12 cellular contexts compared by ENCODE assay signal in the genomic region with DNA sequence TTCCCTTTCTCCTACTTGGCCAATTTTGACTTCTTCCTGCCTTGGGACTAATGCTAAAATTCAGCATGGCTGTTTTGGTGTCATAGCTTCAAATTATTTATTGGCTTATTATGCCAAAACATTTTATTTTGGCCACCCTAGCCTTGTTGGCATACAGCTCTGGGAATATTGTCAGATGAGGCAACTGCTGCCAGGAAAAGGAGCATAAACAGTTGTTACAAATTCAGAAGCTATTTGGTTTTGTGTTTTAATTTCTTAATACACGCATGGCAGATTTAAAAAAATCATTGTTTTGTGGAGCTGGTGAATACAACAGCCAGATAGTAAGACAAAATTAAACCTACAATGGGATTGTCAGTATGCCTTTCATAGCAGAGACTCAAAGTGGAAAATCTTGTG.
DNase-seq lines count a peak whose midpoint lies in the region; ATAC-seq, FAIRE-seq and TF ChIP-seq lines count a peak whose summit lies in the region.
"Had no signal": no experiment of that assay in that cellular context is flagged by ENCODE, and none has a peak within 500 bp of the region (broad histone marks: within the 10 kb centered on the region; RNA-seq: fewer than 3 reads in every experiment).

No MANE protein-coding gene starts in this region.

- no peak overlapping the region for H3K4ac ChIP-seq in H1 (replicated peaks; ENCODE audit: insufficient read length, low read depth, low read length)

- no peaks in the 10 kb centered on the region for H3K79me2 ChIP-seq in H1 (ENCODE audit: control insufficient read depth in 1 of 2, insufficient read depth in 2 of 2, low read length in 2 of 2)

- H3K23me2 ChIP-seq in H1 (ENCODE audit: low read depth, low read length), result no peaks in the 10 kb centered on the region

- no peaks in the 10 kb centered on the region for H3K27me3 ChIP-seq in heart right ventricle
- no peaks in the 10 kb centered on the region for H3K27me3 ChIP-seq in H1 (replicated peaks in 1 of 4; ENCODE audit: control insufficient read depth in 3 of 4, extremely low read depth in 1 of 4, insufficient read depth in 3 of 4, low read length in 3 of 4)

- no peaks in the 10 kb centered on the region for H3K27me3 Mint-ChIP-seq in mesothelial cell of epicardium (ENCODE audit: low read depth)
- peaks cover 12% of the 10 kb centered on the region for H3K27me3 Mint-ChIP-seq in activated CD4-positive, alpha-beta memory T cell treated with anti-CD3 and anti-CD28 coated beads for 36 hours

- no peak overlapping the region for H4K8ac ChIP-seq in H1 (ENCODE audit: extremely low read depth, insufficient read depth, low read length)

- H3K79me1 ChIP-seq in H1 (ENCODE audit: low read depth, low read length), result no peaks in the 10 kb centered on the region

- no peak overlapping the region for H2AK5ac ChIP-seq in H1 (ENCODE audit: low read depth, low read length)

- H2BK120ac ChIP-seq in H1 (replicated peaks; ENCODE audit: low read depth, low read length), result peak overlapping the region; percentile 96

- H3K14ac ChIP-seq in H1 (ENCODE audit: insufficient read length), result no peak overlapping the region

- H3K4me3 ChIP-seq in heart right ventricle (no peak overlapping the region), H1 (ENCODE audit: extremely low read depth in 1 of 4, insufficient read depth in 2 of 4, low read depth in 3 of 4, low read length in 4 of 4) (no peak overlapping the region)

- FAIRE-seq in H1 (lab: Jason Lieb, UNC), result no peak
- FAIRE-seq: A204.1 had no signal

- H4K20me1 ChIP-seq in H1 (replicated peaks in 1 of 2; ENCODE audit: control insufficient read depth in 1 of 2, insufficient read depth in 2 of 2, low read length in 2 of 2), result no peaks in the 10 kb centered on the region

- no peak overlapping the region; the same call in 1 of the 2 replicates for H2BK20ac ChIP-seq in H1 (ENCODE audit: low read length)

- H4K5ac ChIP-seq in H1 (ENCODE audit: insufficient read length, low read depth, low read length), result peak overlapping the region; percentile 83

- H3K36me3 Mint-ChIP-seq in mesothelial cell of epicardium, result peaks cover 5% of the 10 kb centered on the region
- no peaks in the 10 kb centered on the region for H3K36me3 Mint-ChIP-seq in activated CD4-positive, alpha-beta memory T cell treated with anti-CD3 and anti-CD28 coated beads for 36 hours

- intact Hi-C loops in heart right ventricle (cut with DNase I) (loop anchor here in 3 of 10 donors (5.0 to 10.0 kb wide), 2 partner anchors 52 to 54 kb away; no protein-coding TSS in a partner anchor), Right ventricle myocardium superior (cut with DNase I) (no loop called here)
- intact Hi-C loops in activated CD4-positive, alpha-beta memory T cell treated with anti-CD3 and anti-CD28 coated beads for 36 hours (cut with micrococcal nuclease), result no loop called here

- H3K9me3 Mint-ChIP-seq in mesothelial cell of epicardium, result peaks cover 5% of the 10 kb centered on the region
- H3K9me3 Mint-ChIP-seq in activated CD4-positive, alpha-beta memory T cell treated with anti-CD3 and anti-CD28 coated beads for 36 hours, result no peaks in the 10 kb centered on the region

- H3K23ac ChIP-seq in H1 (ENCODE audit: insufficient read length), result no peak overlapping the region

- H3K18ac ChIP-seq in H1 (ENCODE audit: extremely low read depth, low read length), result 0 out of 2 replicates have a peak overlapping the region, but pooled peaks have one; percentile 4

- CTCF ChIA-PET in H1 (lab: Charles Lee; ENCODE audit: partially characterized antibody), result interaction anchor here (0.8 to 3.8 kb wide), 22 partner anchors 13 to 564 kb away, joined by 3 to 21 read pairs (median 6); a partner anchor contains a TSS
- CTCF ChIA-PET in activated CD4-positive, alpha-beta memory T cell treated with anti-CD3 and anti-CD28 coated beads for 36 hours (lab: Charles Lee), result no interaction called here

- H3K36me3 ChIP-seq in heart right ventricle (peaks cover 0 to 2% (median 0%) of the 10 kb centered on the region in 9 donors), H1 (ENCODE audit: control insufficient read depth in 2 of 4, insufficient read depth in 4 of 4, low read length in 3 of 4) (no peaks in the 10 kb centered on the region)

- DNase-seq in heart right ventricle, result no peak
- DNase-seq in Right ventricle myocardium superior, result no peak
- no peak for DNase-seq in H1 (ENCODE audit: low read depth in 1 of 2, low spot score in 2 of 2)
- DNase-seq in mesothelial cell of epicardium (ENCODE audit: low spot score in 2 of 2, unreplicated experiment in 2 of 2), result no peak
- DNase-seq in activated CD4-positive, alpha-beta memory T cell treated with anti-CD3 and anti-CD28 coated beads for 36 hours, result no peak
- no peak for DNase-seq in activated CD8-positive, alpha-beta memory T cell treated with anti-CD3 and anti-CD28 coated beads, Interleukin-2, amount 50 U/mL, for 4 hours
- DNase-seq in RKO (ENCODE audit: low spot score), result no peak
- DNase-seq: MM.1S had no signal

- H3K56ac ChIP-seq in H1 (replicated peaks; ENCODE audit: insufficient read length, low read depth, low read length), result no peak overlapping the region

- POLR2A ChIA-PET in H1 (lab: Charles Lee; ENCODE audit: partially characterized antibody), result interaction anchor here (0.8 to 1.6 kb wide), 4 partner anchors 10 to 242 kb away, joined by 3 to 15 read pairs (median 6); a partner anchor contains a TSS
- POLR2A ChIA-PET in activated CD4-positive, alpha-beta memory T cell treated with anti-CD3 and anti-CD28 coated beads for 36 hours (lab: Charles Lee), result no interaction called here

- no peak for TF ChIP-seq EP300 in H1 (IDR thresholded peaks at IDR 0.05; ENCODE audit: borderline replicate concordance in 1 of 2, low read depth in 2 of 2, low read length in 2 of 2)

- H3K9ac ChIP-seq in H1 (replicated peaks in 1 of 4; ENCODE audit: extremely low read depth in 1 of 4, low read depth in 3 of 4, low read length in 3 of 4), result no peak overlapping the region

- no peaks in the 10 kb centered on the region for H3K9me3 ChIP-seq in heart right ventricle
- no peaks in the 10 kb centered on the region; a peak in 1 of 4 replicates for H3K9me3 ChIP-seq in H1 (ENCODE audit: insufficient read depth in 2 of 2, low read depth in 1 of 2, low read length in 1 of 2)

- H3K4me3 Mint-ChIP-seq in mesothelial cell of epicardium, result no peak overlapping the region
- H3K4me3 Mint-ChIP-seq in activated CD4-positive, alpha-beta memory T cell treated with anti-CD3 and anti-CD28 coated beads for 36 hours, result no peak overlapping the region

- TF ChIP-seq RAD21 in H1 (IDR thresholded peaks at IDR 0.05 in 1 of 2, conservative IDR thresholded peaks at IDR 0.05 in 1 of 2; ENCODE audit: low read depth in 2 of 2, low read length in 2 of 2), result no peak

- peak overlapping the region; percentile 76; the same call in 1 of the 2 replicates for H2BK5ac ChIP-seq in H1 (ENCODE audit: low read depth, low read length)

- no peak for TF ChIP-seq POLR2A in H1 (IDR thresholded peaks at IDR 0.05; ENCODE audit: control extremely low read depth in 1 of 2, low read depth in 2 of 2, low read length in 2 of 2)

- H3K27ac ChIP-seq in heart right ventricle, result peak overlapping the region in 7 of 10 donors; percentile 27 to 66 (median 40)
- H3K27ac ChIP-seq in H1 (ENCODE audit: low read depth, low read length), result no peak overlapping the region

- no peak overlapping the region for H2BK15ac ChIP-seq in H1 (ENCODE audit: low read length)

- H3K4me1 ChIP-seq in heart right ventricle, result peaks cover 0 to 47% (median 25%) of the 10 kb centered on the region in 9 donors
- H3K4me1 ChIP-seq in H1 (replicated peaks in 1 of 4; ENCODE audit: control insufficient read depth in 3 of 4, insufficient read depth in 4 of 4, low read length in 3 of 4), result peaks cover 0 to 7% (median 2%) of the 10 kb centered on the region in 4 experiments; a peak in 3 of 7 replicates

- peak overlapping the region; percentile 4 for H4K91ac ChIP-seq in H1 (replicated peaks; ENCODE audit: insufficient read length, low read length)

- TF ChIP-seq CTCF in heart right ventricle (IDR thresholded peaks at IDR 0.05) (no peak), H1 (IDR thresholded peaks at IDR 0.05; ENCODE audit: control extremely low read depth in 1 of 3, insufficient read depth in 1 of 3, low read depth in 1 of 3, low read length in 3 of 3) (no peak), mesothelial cell of epicardium (IDR thresholded peaks at IDR 0.05; ENCODE audit: unreplicated experiment) (no peak)

- peaks cover 17% of the 10 kb centered on the region for H3K4me1 Mint-ChIP-seq in mesothelial cell of epicardium
- no peaks in the 10 kb centered on the region for H3K4me1 Mint-ChIP-seq in activated CD4-positive, alpha-beta memory T cell treated with anti-CD3 and anti-CD28 coated beads for 36 hours (ENCODE audit: low read depth)

- WGBS in heart right ventricle, 2 donors, result 76 to 79% methylated on average over 1 of the region's 1 CpG
- 72% methylated on average over 1 of the region's 1 CpG; no CpG with 5 or more reads in 1 of the 2 experiments for WGBS in H1 (ENCODE audit: extremely low coverage in 1 of 2, insufficient coverage in 1 of 2, insufficient read length in 1 of 2, insufficient replicate concordance in 2 of 2, low coverage in 1 of 2, low lambda C conversion rate in 2 of 2, missing lambda C conversion rate in 1 of 2), 2 experiments

- H2BK12ac ChIP-seq in H1 (ENCODE audit: low read depth, low read length), result no peak overlapping the region

- H3K4me2 ChIP-seq in H1 (ENCODE audit: insufficient read depth in 1 of 2, low read depth in 2 of 2, low read length in 2 of 2), result no peak overlapping the region

- no peak overlapping the region for H2AFZ ChIP-seq in H1 (ENCODE audit: low read length)

- ATAC-seq in heart right ventricle, result no peak
- no peak for ATAC-seq in Right ventricle myocardium superior (ENCODE audit: poor library complexity)
- no peak for ATAC-seq in esophagus mucosa
- ATAC-seq: activated CD4-positive, CD25-positive, alpha-beta regulatory T cell treated with anti-CD3 and anti-CD28 coated beads, Interleukin-2, amount 50 U/mL, for 24 hours; HCT116 had no signal

- H3K27ac Mint-ChIP-seq in mesothelial cell of epicardium, result peak overlapping the region; percentile 86
- H3K27ac Mint-ChIP-seq in activated CD4-positive, alpha-beta memory T cell treated with anti-CD3 and anti-CD28 coated beads for 36 hours, result no peak overlapping the region

TF ChIP-seq in H1, 55 proteins besides CTCF, POLR2A, EP300 and RAD21 (continues in another document):
- TF ChIP-seq TCF12 (IDR thresholded peaks at IDR 0.05; ENCODE audit: low read depth, low read length) (no peak), JUN (IDR thresholded peaks at IDR 0.05; ENCODE audit: low read depth, low read length) (no peak), ASH2L (IDR thresholded peaks at IDR 0.05; ENCODE audit: low read length) (no peak), RBBP5 (IDR thresholded peaks at IDR 0.05; ENCODE audit: borderline replicate concordance, low read depth, low read length) (no peak), RFX5 (IDR thresholded peaks at IDR 0.05; ENCODE audit: borderline replicate concordance, low read depth, low read length) (no peak)
- TF ChIP-seq, protein P1, sequence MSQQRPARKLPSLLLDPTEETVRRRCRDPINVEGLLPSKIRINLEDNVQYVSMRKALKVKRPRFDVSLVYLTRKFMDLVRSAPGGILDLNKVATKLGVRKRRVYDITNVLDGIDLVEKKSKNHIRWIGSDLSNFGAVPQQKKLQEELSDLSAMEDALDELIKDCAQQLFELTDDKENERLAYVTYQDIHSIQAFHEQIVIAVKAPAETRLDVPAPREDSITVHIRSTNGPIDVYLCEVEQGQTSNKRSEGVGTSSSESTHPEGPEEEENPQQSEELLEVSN (IDR thresholded peaks at IDR 0.05), result no peak
